Comparison of ENCODE assay signal across 15 cellular contexts in the genomic region with DNA sequence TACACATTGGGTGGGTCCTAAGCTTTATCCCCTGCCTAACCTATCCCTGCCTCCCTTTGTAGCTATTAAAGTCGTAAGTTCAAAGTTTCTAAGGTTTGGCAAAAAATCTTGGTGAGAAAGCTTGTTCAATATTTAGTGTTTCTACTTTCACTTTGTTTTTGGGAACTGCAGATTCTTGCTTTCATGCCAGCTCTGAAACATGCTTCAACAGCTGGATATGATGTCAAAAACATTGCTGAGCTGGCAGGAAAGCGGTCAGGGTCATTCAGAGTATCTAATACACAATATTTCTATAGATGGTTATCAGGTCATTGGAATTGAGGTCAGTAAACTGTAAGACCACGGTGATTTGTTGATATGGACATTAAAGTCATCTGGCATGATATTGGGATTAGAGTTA. TPM values are rescaled to one million over a fixed set of nuclear protein-coding genes. Genes with fewer than 3 reads are reported as not detected.
"Had no signal": no experiment of that assay in that cellular context is flagged by ENCODE, and none has a peak within 500 bp of the region (broad histone marks: within the 10 kb centered on the region; RNA-seq: fewer than 3 reads in every experiment).

No MANE protein-coding gene starts in this region.

- H3K27ac ChIP-seq: lower lobe of right lung, upper lobe of right lung had no signal

- H3K9me3 Mint-ChIP-seq: activated CD4-positive, alpha-beta memory T cell treated with anti-CD3 and anti-CD28 coated beads for 36 hours; central memory CD8-positive, alpha-beta T cell; dendritic cell treated with granulocyte-macrophage colony-stimulating factor and Interleukin-4, amounts not matched to agents 40 ng/mL and 50 ng/mL, for 4 days; natural killer cell had no signal

- H3K4me3 Mint-ChIP-seq: activated CD4-positive, alpha-beta memory T cell treated with anti-CD3 and anti-CD28 coated beads for 36 hours; central memory CD8-positive, alpha-beta T cell; dendritic cell treated with granulocyte-macrophage colony-stimulating factor and Interleukin-4, amounts not matched to agents 40 ng/mL and 50 ng/mL, for 4 days; natural killer cell; stimulated activated naive B cell treated with anti-CD40 and anti-IgM and Interleukin-4, amounts not matched to agents 10 μg/mL and 1 μg/mL and 100 μg/mL, for 72 hours had no signal

- H3K36me3 ChIP-seq: lower lobe of right lung, upper lobe of right lung had no signal

- H3K4me1 ChIP-seq: lower lobe of right lung, upper lobe of right lung had no signal

- DNase-seq: activated CD4-positive, alpha-beta memory T cell treated with anti-CD3 and anti-CD28 coated beads for 36 hours; activated CD4-positive, alpha-beta T cell treated with anti-CD3 and anti-CD28 coated beads for 1 hour; activated naive CD4-positive, alpha-beta T cell; activated T-cell treated with anti-CD3 and anti-CD28 coated beads, Interleukin-2, amount 50 U/mL, for 48 hours; erythroblast; hippocampal formation; lower lobe of right lung; natural killer cell; right cardiac atrium; stimulated activated CD4-positive, alpha-beta T cell treated with anti-CD3 and anti-CD28 coated beads, Interleukin-2, amount 100 ng/mL, for 24 hours; stimulated activated naive B cell treated with anti-CD40 and anti-IgM and Interleukin-4, amounts not matched to agents 10 μg/mL and 1 μg/mL and 100 μg/mL, for 72 hours; T-helper 9 cell; upper lobe of right lung had no signal

- H3K4me3 ChIP-seq: lower lobe of right lung, upper lobe of right lung had no signal

- H3K27me3 Mint-ChIP-seq: activated CD4-positive, alpha-beta memory T cell treated with anti-CD3 and anti-CD28 coated beads for 36 hours; central memory CD8-positive, alpha-beta T cell; dendritic cell treated with granulocyte-macrophage colony-stimulating factor and Interleukin-4, amounts not matched to agents 40 ng/mL and 50 ng/mL, for 4 days; stimulated activated naive B cell treated with anti-CD40 and anti-IgM and Interleukin-4, amounts not matched to agents 10 μg/mL and 1 μg/mL and 100 μg/mL, for 72 hours had no signal

- H3K27me3 ChIP-seq: upper lobe of right lung had no signal

- H3K4me1 Mint-ChIP-seq: central memory CD8-positive, alpha-beta T cell; natural killer cell; stimulated activated naive B cell treated with anti-CD40 and anti-IgM and Interleukin-4, amounts not matched to agents 10 μg/mL and 1 μg/mL and 100 μg/mL, for 72 hours had no signal

- H3K9me3 ChIP-seq: lower lobe of right lung, upper lobe of right lung had no signal

- ATAC-seq: lower lobe of right lung; natural killer cell; right cardiac atrium; stimulated activated naive B cell treated with anti-CD40 and anti-IgM and Interleukin-4, amounts not matched to agents 10 μg/mL and 1 μg/mL and 100 μg/mL, for 72 hours; upper lobe of right lung had no signal

- H3K36me3 Mint-ChIP-seq: natural killer cell had no signal

- H3K27ac Mint-ChIP-seq: activated CD4-positive, alpha-beta memory T cell treated with anti-CD3 and anti-CD28 coated beads for 36 hours; dendritic cell treated with granulocyte-macrophage colony-stimulating factor and Interleukin-4, amounts not matched to agents 40 ng/mL and 50 ng/mL, for 4 days; natural killer cell; stimulated activated naive B cell treated with anti-CD40 and anti-IgM and Interleukin-4, amounts not matched to agents 10 μg/mL and 1 μg/mL and 100 μg/mL, for 72 hours had no signal

RNA-seq across cellular contexts. Expression of gene TMEM35A, which starts 39.0 kb away (rescaled TPM):
- total RNA-seq: activated CD4-positive, alpha-beta memory T cell treated with anti-CD3 and anti-CD28 coated beads for 36 hours; natural killer cell had no signal
